8 cellular contexts compared by ENCODE assay signal in genomic region chr2:109242654-109243331, GRCh38.
A peak's percentile ranks its signal among the peaks of the same experiment; 100 is the strongest.
DNase-seq lines count a peak whose midpoint lies in the region; ATAC-seq and TF ChIP-seq lines count a peak whose summit lies in the region.

No MANE protein-coding gene starts in this region.

- H3K4me3 ChIP-seq in MG63: no peak overlapping the region
- H3K4me3 ChIP-seq in lower lobe of right lung: no peak overlapping the region
- H3K4me3 ChIP-seq in tibial artery: peak overlapping the region in 1 of 2 donors; percentile 18

- H3K27ac ChIP-seq in cingulate gyrus (ENCODE audit: low read depth, low read length): peak overlapping the region; percentile 75
- H3K27ac ChIP-seq in lower lobe of right lung: peak overlapping the region; percentile 86
- peak overlapping the region; percentile 72 to 84 for H3K27ac ChIP-seq in tibial artery

- peak; percentile 76 for DNase-seq in MG63
- DNase-seq in lower lobe of right lung: no peak
- DNase-seq in tibial artery: peak in 1 of 2 donors; percentile 79
- DNase-seq in NCI-H345 (lab: John Stamatoyannopoulos, UW): no peak
- no peak for DNase-seq in effector CD8-positive, alpha-beta T cell (lab: John Stamatoyannopoulos, UW)

- no peak for TF ChIP-seq CTCF in lower lobe of right lung (IDR thresholded peaks at IDR 0.05)
- no peak for TF ChIP-seq CTCF in tibial artery (IDR thresholded peaks at IDR 0.05)

- H3K4me1 ChIP-seq in lower lobe of right lung (peaks cover 71% of the 10 kb centered on the region), tibial artery (peaks cover 23 to 94% (median 66%) of the 10 kb centered on the region in 4 donors)

- H3K27me3 ChIP-seq in MG63 (no peaks in the 10 kb centered on the region; the same call in 1 of the 2 replicates), lower lobe of right lung (ENCODE audit: low read depth) (no peaks in the 10 kb centered on the region), tibial artery (no peaks in the 10 kb centered on the region)

- no peaks in the 10 kb centered on the region for H3K9me3 ChIP-seq in MG63
- H3K9me3 ChIP-seq in lower lobe of right lung: no peaks in the 10 kb centered on the region
- H3K9me3 ChIP-seq in tibial artery: no peaks in the 10 kb centered on the region

- ATAC-seq in lower lobe of right lung: peak; percentile 78 to 81
- ATAC-seq in HG03196 (IDR thresholded peaks at IDR 0.05; ENCODE audit: unreplicated experiment): no peak
- no peak for ATAC-seq in GM18907 (IDR thresholded peaks at IDR 0.05; ENCODE audit: unreplicated experiment)

- intact Hi-C loops in lower lobe of right lung (cut with DNase I): no loop called here
- intact Hi-C loops in tibial artery (cut with DNase I; ENCODE audit: low total_unique reads): loop anchor here (10.0 kb wide), 2 partner anchors 78 to 82 kb away; no protein-coding TSS in a partner anchor

- H3K36me3 ChIP-seq in MG63 (no peaks in the 10 kb centered on the region), lower lobe of right lung (no peaks in the 10 kb centered on the region), tibial artery (no peaks in the 10 kb centered on the region)

Comparison
In these comparisons a context has a peak if more than half of its experiments do, and no peak if none do; other contexts are left out.
1. ATAC-seq: peak in lower lobe of right lung (2 of 2); none in HG03196 (single experiment) and GM18907 (single experiment).
2. Peak in every context shown above with its lines, with median percentiles within 50 percentile points of each other: H3K27ac ChIP-seq.